ENCODE assay signal across 8 cellular contexts in the genomic region with DNA sequence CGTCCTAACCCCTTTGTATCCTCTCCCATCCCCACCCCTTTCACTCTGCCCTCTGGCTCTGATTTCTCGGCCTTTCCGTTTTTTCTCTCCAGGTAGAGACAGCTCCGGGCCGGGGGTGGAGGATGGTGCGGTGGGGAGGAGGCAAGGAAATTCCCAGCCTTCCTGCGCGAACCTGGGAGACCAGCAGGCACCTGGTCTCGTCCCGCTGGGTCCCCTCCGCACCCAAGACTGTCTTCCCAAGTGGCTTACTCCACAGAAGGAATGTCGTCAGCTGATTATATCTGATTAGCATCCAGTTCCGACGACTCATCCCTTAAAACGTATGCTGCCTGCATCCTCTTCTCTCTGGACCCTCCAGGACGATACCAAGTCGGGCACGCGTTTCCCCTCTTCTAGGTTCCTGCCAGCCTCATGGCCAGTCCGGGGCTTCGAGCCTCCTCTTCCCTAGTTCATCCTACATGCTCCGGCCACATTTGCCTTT. TPM values are rescaled to one million over a fixed set of nuclear protein-coding genes. Genes with fewer than 3 reads are reported as not detected.
DNase-seq lines count a peak whose midpoint lies in the region; ATAC-seq and TF ChIP-seq lines count a peak whose summit lies in the region.

No MANE protein-coding gene starts in this region.

- no peaks in the 10 kb centered on the region for H3K36me3 Mint-ChIP-seq in endothelial cell (ENCODE audit: low read depth, unreplicated experiment)
- no peaks in the 10 kb centered on the region for H3K36me3 Mint-ChIP-seq in neural crest cell (ENCODE audit: low read depth)

- no peaks in the 10 kb centered on the region for H3K9me3 Mint-ChIP-seq in endothelial cell (ENCODE audit: unreplicated experiment)
- peaks cover 2% of the 10 kb centered on the region for H3K9me3 Mint-ChIP-seq in neural crest cell

- no peaks in the 10 kb centered on the region for H3K9me3 ChIP-seq in Peyer's patch

- peak overlapping the region; percentile 87 for H3K4me3 Mint-ChIP-seq in endothelial cell (ENCODE audit: unreplicated experiment)
- H3K4me3 Mint-ChIP-seq in neural crest cell: peak overlapping the region; percentile 87

- peaks cover 0 to 5% of the 10 kb centered on the region in 2 donors for H3K27me3 ChIP-seq in Peyer's patch

- H3K4me1 Mint-ChIP-seq in endothelial cell (ENCODE audit: unreplicated experiment) (peaks cover 18% of the 10 kb centered on the region), neural crest cell (peaks cover 25% of the 10 kb centered on the region)

- peaks cover 0 to 18% (median 7%) of the 10 kb centered on the region in 4 donors for H3K4me1 ChIP-seq in Peyer's patch

- TF ChIP-seq CTCF in Peyer's patch (IDR thresholded peaks at IDR 0.05) (no peak), endothelial cell (IDR thresholded peaks at IDR 0.05; ENCODE audit: unreplicated experiment) (no peak), neural crest cell (conservative IDR thresholded peaks at IDR 0.05) (no peak)

- no peak overlapping the region for H3K27ac ChIP-seq in Peyer's patch

- no peaks in the 10 kb centered on the region for H3K36me3 ChIP-seq in Peyer's patch

- H3K4me3 ChIP-seq in Peyer's patch: peak overlapping the region; percentile 33 to 57 (median 46)

- no peak overlapping the region for H3K27ac Mint-ChIP-seq in endothelial cell (ENCODE audit: unreplicated experiment)
- H3K27ac Mint-ChIP-seq in neural crest cell (ENCODE audit: unreplicated experiment): no peak overlapping the region

- DNase-seq in GM03348 (ENCODE audit: low spot score) (peak; percentile 52), Peyer's patch (no peak), endothelial cell (ENCODE audit: low spot score) (no peak), neural crest cell (ENCODE audit: low read depth, low spot score) (no peak), DMS114 treated with DMSO at 0.1 percent for 48 hours (lab: John Stamatoyannopoulos, UW; ENCODE audit: unreplicated experiment) (no peak), SIG-M5 (lab: John Stamatoyannopoulos, UW) (no peak), NCI-H2171 (lab: John Stamatoyannopoulos, UW) (no peak)

- no peak for TF ChIP-seq POLR2A in Peyer's patch (IDR thresholded peaks at IDR 0.05)

- peaks cover 13% of the 10 kb centered on the region for H3K27me3 Mint-ChIP-seq in endothelial cell (ENCODE audit: unreplicated experiment)
- H3K27me3 Mint-ChIP-seq in neural crest cell (ENCODE audit: low read depth): peaks cover 34% of the 10 kb centered on the region

- ATAC-seq in GM21367 (IDR thresholded peaks at IDR 0.05; ENCODE audit: unreplicated experiment): no peak

RNA-seq across cellular contexts. Expression of a gene that starts 42.2 kb away (rescaled TPM):
- 100 to 1,000 TPM in 1 of 4 donors, 10 to 100 TPM in 3; 16.1 to 153 (median 28.1) TPM for total RNA-seq in Peyer's patch
- total RNA-seq in endothelial cell (ENCODE audit: unreplicated experiment): 19.8 TPM
- 28.9 and 30.2 TPM in 2 replicates for total RNA-seq in neural crest cell
